Comparison of ENCODE assay signal across 1 cellular context in the genomic region with DNA sequence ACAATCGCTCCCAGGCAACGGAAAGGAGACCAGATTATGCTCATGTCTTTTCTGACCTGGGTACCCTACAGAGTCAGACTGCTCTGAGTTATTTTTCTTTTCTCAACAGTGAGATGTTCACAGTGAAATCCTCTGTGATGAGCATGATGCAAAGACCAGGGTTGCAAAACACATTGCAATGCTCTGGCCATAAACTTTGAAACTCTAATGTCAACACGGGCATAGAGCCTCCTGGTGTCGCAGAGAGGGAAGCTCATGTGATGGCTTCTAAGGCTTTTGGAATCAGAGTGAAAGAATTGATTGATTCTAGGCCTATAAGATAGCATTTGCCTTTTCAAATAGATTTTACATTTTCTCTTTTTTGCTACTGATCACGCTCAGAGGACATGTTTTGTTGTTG.
TF ChIP-seq lines count a peak whose summit lies in the region.

No MANE protein-coding gene starts in this region.

TF ChIP-seq in HepG2, 621 proteins besides CTCF, POLR2A, EP300 and RAD21 (continued from another document and continues in another):
- TF ChIP-seq GLMP (CRISPR knock-in tag; IDR thresholded peaks at IDR 0.05; ENCODE audit: borderline replicate concordance) (no peak), RXRB (CRISPR knock-in tag; IDR thresholded peaks at IDR 0.05; ENCODE audit: borderline replicate concordance) (peak; percentile 37; the same call in 1 of the 2 replicates), SRSF4 (IDR thresholded peaks at IDR 0.05; ENCODE audit: low read depth, low read length, poor library complexity, severe bottlenecking) (no peak), ZNF224 (CRISPR knock-in tag; IDR thresholded peaks at IDR 0.05) (no peak), RFX5 (IDR thresholded peaks at IDR 0.05; ENCODE audit: low read depth, low read length) (no peak), SAFB2 (CRISPR knock-in tag; IDR thresholded peaks at IDR 0.05; ENCODE audit: borderline replicate concordance, low read depth) (no peak), ZBTB7B (CRISPR knock-in tag; IDR thresholded peaks at IDR 0.05) (no peak), ZNF431 (CRISPR knock-in tag; IDR thresholded peaks at IDR 0.05; ENCODE audit: borderline replicate concordance, low read depth) (0 out of 2 replicates have a peak, but pooled peaks have one; percentile 40), ARHGAP35 (CRISPR knock-in tag; IDR thresholded peaks at IDR 0.05; ENCODE audit: borderline replicate concordance) (no peak), ZNF335 (CRISPR knock-in tag; IDR thresholded peaks at IDR 0.05) (no peak), PRPF4 (IDR thresholded peaks at IDR 0.05; ENCODE audit: low read depth, low read length, poor library complexity, severe bottlenecking) (no peak), ZNF724P (CRISPR knock-in tag; IDR thresholded peaks at IDR 0.05; ENCODE audit: borderline replicate concordance) (no peak), ZNF30 (CRISPR knock-in tag; IDR thresholded peaks at IDR 0.05) (no peak), HNF4A (CRISPR knock-in tag; IDR thresholded peaks at IDR 0.05) (peak; percentile 89), FOXA3 (CRISPR knock-in tag; IDR thresholded peaks at IDR 0.05) (peak; percentile 97), MEIS2 (CRISPR knock-in tag; IDR thresholded peaks at IDR 0.05) (no peak), ATAD3A (CRISPR knock-in tag; IDR thresholded peaks at IDR 0.05) (no peak), ZNF136 (CRISPR knock-in tag; IDR thresholded peaks at IDR 0.05; ENCODE audit: low read depth) (no peak), ZNF326 (CRISPR knock-in tag; IDR thresholded peaks at IDR 0.05; ENCODE audit: borderline replicate concordance) (no peak), KLF9 (CRISPR knock-in tag; IDR thresholded peaks at IDR 0.05; ENCODE audit: low read depth) (no peak), ZNF34 (CRISPR knock-in tag; IDR thresholded peaks at IDR 0.05; ENCODE audit: borderline replicate concordance) (no peak), NCOA5 (CRISPR knock-in tag; IDR thresholded peaks at IDR 0.05) (no peak), THAP11 (CRISPR knock-in tag; IDR thresholded peaks at IDR 0.05) (peak; percentile 48; the same call in 1 of the 2 replicates), IRF2 (CRISPR knock-in tag; IDR thresholded peaks at IDR 0.05) (0 out of 2 replicates have a peak, but pooled peaks have one; percentile 25), MYPOP (CRISPR knock-in tag; IDR thresholded peaks at IDR 0.05) (no peak), MXI1 (IDR thresholded peaks at IDR 0.05; ENCODE audit: borderline replicate concordance, low read depth, low read length) (no peak), THAP9 (CRISPR knock-in tag; IDR thresholded peaks at IDR 0.05; ENCODE audit: borderline replicate concordance) (no peak), SOX13 (IDR thresholded peaks at IDR 0.05) (no peak), SOX13 (CRISPR knock-in tag; conservative IDR thresholded peaks at IDR 0.05 in 1 of 2, IDR thresholded peaks at IDR 0.05 in 1 of 2) (peak in 1 of 2 experiments; percentile 54; a peak in 1 of 4 replicates), HIVEP1 (CRISPR knock-in tag; IDR thresholded peaks at IDR 0.05) (no peak), ZNF644 (CRISPR knock-in tag; IDR thresholded peaks at IDR 0.05; ENCODE audit: low read depth) (peak; percentile 74), ZSCAN22 (CRISPR knock-in tag; IDR thresholded peaks at IDR 0.05) (no peak), LCORL (IDR thresholded peaks at IDR 0.05) (no peak), LCORL (CRISPR knock-in tag; IDR thresholded peaks at IDR 0.05) (no peak), MIXL1 (CRISPR knock-in tag; IDR thresholded peaks at IDR 0.05) (peak; percentile 79; the same call in 1 of the 2 replicates), NR1H2 (CRISPR knock-in tag; IDR thresholded peaks at IDR 0.05; ENCODE audit: borderline replicate concordance, low read depth) (no peak), MYNN (CRISPR knock-in tag; IDR thresholded peaks at IDR 0.05; ENCODE audit: low read depth) (no peak), TEAD3 (CRISPR knock-in tag; optimal IDR thresholded peaks at IDR 0.05; ENCODE audit: borderline replicate concordance) (peak; percentile 75), ZNF646 (CRISPR knock-in tag; IDR thresholded peaks at IDR 0.05) (no peak), TOE1 (CRISPR knock-in tag; IDR thresholded peaks at IDR 0.05) (no peak), ZNF205 (CRISPR knock-in tag; IDR thresholded peaks at IDR 0.05) (no peak), DDIT3 (CRISPR knock-in tag; IDR thresholded peaks at IDR 0.05) (peak; percentile 99), CENPX (CRISPR knock-in tag; IDR thresholded peaks at IDR 0.05) (no peak), SMAD3 (CRISPR knock-in tag; IDR thresholded peaks at IDR 0.05) (0 out of 2 replicates have a peak, but pooled peaks have one; percentile 57), ERF (CRISPR knock-in tag; IDR thresholded peaks at IDR 0.05) (no peak), RNF2 (conservative IDR thresholded peaks at IDR 0.05; ENCODE audit: low read depth) (no peak), ASH2L (IDR thresholded peaks at IDR 0.05; ENCODE audit: insufficient read length, low read depth, low read length) (no peak), CREBL2 (CRISPR knock-in tag; IDR thresholded peaks at IDR 0.05; ENCODE audit: borderline replicate concordance) (no peak), SALL1 (CRISPR knock-in tag; IDR thresholded peaks at IDR 0.05) (peak; percentile 50; the same call in 1 of the 2 replicates), MNT (IDR thresholded peaks at IDR 0.05) (no peak), KDM1A (CRISPR knock-in tag; IDR thresholded peaks at IDR 0.05) (peak; percentile 72; the same call in 1 of the 2 replicates)
- TF ChIP-seq, protein P1, sequence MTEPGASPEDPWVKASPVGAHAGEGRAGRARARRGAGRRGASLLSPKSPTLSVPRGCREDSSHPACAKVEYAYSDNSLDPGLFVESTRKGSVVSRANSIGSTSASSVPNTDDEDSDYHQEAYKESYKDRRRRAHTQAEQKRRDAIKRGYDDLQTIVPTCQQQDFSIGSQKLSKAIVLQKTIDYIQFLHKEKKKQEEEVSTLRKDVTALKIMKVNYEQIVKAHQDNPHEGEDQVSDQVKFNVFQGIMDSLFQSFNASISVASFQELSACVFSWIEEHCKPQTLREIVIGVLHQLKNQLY (CRISPR knock-in tag; IDR thresholded peaks at IDR 0.05), result no peak
- TF ChIP-seq, protein P2, sequence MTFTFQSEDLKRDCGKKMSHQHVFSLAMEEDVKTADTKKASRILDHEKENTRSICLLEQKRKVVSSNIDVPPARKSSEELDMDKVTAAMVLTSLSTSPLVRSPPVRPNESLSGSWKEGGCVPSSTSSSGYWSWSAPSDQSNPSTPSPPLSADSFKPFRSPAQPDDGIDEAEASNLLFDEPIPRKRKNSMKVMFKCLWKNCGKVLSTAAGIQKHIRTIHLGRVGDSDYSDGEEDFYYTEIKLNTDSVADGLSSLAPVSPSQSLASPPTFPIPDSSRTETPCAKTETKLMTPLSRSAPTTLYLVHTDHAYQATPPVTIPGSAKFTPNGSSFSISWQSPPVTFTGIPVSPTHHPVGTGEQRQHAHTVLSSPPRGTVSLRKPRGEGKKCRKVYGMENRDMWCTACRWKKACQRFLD (CRISPR knock-in tag; IDR thresholded peaks at IDR 0.05; ENCODE audit: borderline replicate concordance), result no peak
